In genomic region chr2:121307048-121307447, GRCh38 we compare ENCODE assay signal across 10 cellular contexts. TPM values are rescaled to one million over a fixed set of nuclear protein-coding genes. Genes with fewer than 3 reads are reported as not detected.
"Had no signal": no experiment of that assay in that cellular context is flagged by ENCODE, and none has a peak within 500 bp of the region (broad histone marks: within the 10 kb centered on the region; RNA-seq: fewer than 3 reads in every experiment).

No MANE protein-coding gene starts in this region.

- H3K9ac ChIP-seq: GM23248, KMS-11 had no signal

- H3K9me3 ChIP-seq: HAP-1 had no signal

- ATAC-seq: HCT116 had no signal

- H3K4me3 ChIP-seq: GM23248, HAP-1 had no signal

- FAIRE-seq: HTR-8/SVneo had no signal

- H3K27ac ChIP-seq: GM23248, KMS-11 had no signal

- H3K36me3 ChIP-seq: HAP-1 had no signal

- DNase-seq: GM23248, GOT3, H7, HFFc6, Karpas-422, KBM-7 had no signal

- H2AFZ ChIP-seq: GM23248 had no signal

- H3K4me1 ChIP-seq: HAP-1 had no signal

- H3K4me2 ChIP-seq: KMS-11 had no signal

RNA-seq across cellular contexts. Expression of gene TFCP2L1, which starts 22.0 kb away (rescaled TPM):
- total RNA-seq: GM23248 had no signal
- polyA plus RNA-seq: GM23248 had no signal
